ENCODE assay signal across 12 cellular contexts in genomic region chr17:67171560-67171959, GRCh38.
DNase-seq lines count a peak whose midpoint lies in the region; ATAC-seq lines count a peak whose summit lies in the region.
"Had no signal": no experiment of that assay in that cellular context is flagged by ENCODE, and none has a peak within 500 bp of the region (broad histone marks: within the 10 kb centered on the region; RNA-seq: fewer than 3 reads in every experiment).

No MANE protein-coding gene starts in this region.

- H3K4me1 ChIP-seq in aorta (ENCODE audit: control insufficient read depth in 1 of 2, insufficient read depth in 2 of 2, low read length in 2 of 2): peaks cover 0 to 1% of the 10 kb centered on the region in 2 donors
- H3K4me1 ChIP-seq: prostate gland had no signal

- intact Hi-C loops in aorta (cut with DNase I): no loop called here

- H3K36me3 ChIP-seq in aorta (ENCODE audit: control insufficient read depth in 1 of 2, insufficient read depth in 2 of 2, low read length in 1 of 2): peaks cover 0 to 2% of the 10 kb centered on the region in 2 donors
- H3K36me3 ChIP-seq: prostate gland had no signal

- peak overlapping the region; percentile 12 for H3K27ac Mint-ChIP-seq in activated naive CD8-positive, alpha-beta T cell treated with anti-CD3 and anti-CD28 coated beads, Interleukin-2, amount 10 ng/mL, durations not matched to agents 7 days and 5 days
- no peak overlapping the region for H3K27ac Mint-ChIP-seq in activated naive CD8-positive, alpha-beta T cell treated with anti-CD3 and anti-CD28 coated beads, Interleukin-2, amount 50 U/mL, for 24 hours
- H3K27ac Mint-ChIP-seq in stimulated activated memory B cell treated with anti-CD40 and anti-IgM and Interleukin-4, amounts not matched to agents 10 μg/mL and 1 μg/mL and 100 μg/mL, for 72 hours: peak overlapping the region; percentile 2
- H3K27ac Mint-ChIP-seq in activated CD8-positive, alpha-beta memory T cell treated with anti-CD3 and anti-CD28 coated beads, Interleukin-2, amount 10 ng/mL, durations not matched to agents 7 days and 5 days: no peak overlapping the region
- H3K27ac Mint-ChIP-seq: brain had no signal

- H3K4me3 ChIP-seq in aorta (ENCODE audit: low read length in 2 of 2): no peak overlapping the region
- H3K4me3 ChIP-seq: prostate gland had no signal

- DNase-seq in activated naive CD8-positive, alpha-beta T cell treated with anti-CD3 and anti-CD28 coated beads, Interleukin-2, amount 10 ng/mL, durations not matched to agents 7 days and 5 days: no peak
- DNase-seq in activated naive CD8-positive, alpha-beta T cell treated with anti-CD3 and anti-CD28 coated beads, Interleukin-2, amount 50 U/mL, for 24 hours: no peak
- DNase-seq in NCI-H510A treated with DMSO at 0.1 percent for 48 hours (lab: John Stamatoyannopoulos, UW): no peak
- no peak for DNase-seq in aorta
- DNase-seq in activated CD8-positive, alpha-beta memory T cell treated with anti-CD3 and anti-CD28 coated beads, Interleukin-2, amount 10 ng/mL, durations not matched to agents 7 days and 5 days: no peak
- DNase-seq: GDM1, NCI-H2171 treated with DMSO at 0.1 percent for 48 hours had no signal

- POLR2A ChIA-PET in activated naive CD8-positive, alpha-beta T cell treated with anti-CD3 and anti-CD28 coated beads, Interleukin-2, amount 10 ng/mL, durations not matched to agents 7 days and 5 days (lab: Charles Lee): no interaction called here

- H3K9me3 ChIP-seq in aorta (ENCODE audit: control insufficient read depth, low read length): no peaks in the 10 kb centered on the region
- H3K9me3 ChIP-seq: prostate gland had no signal

- CTCF ChIA-PET in activated CD8-positive, alpha-beta memory T cell treated with anti-CD3 and anti-CD28 coated beads, Interleukin-2, amount 10 ng/mL, durations not matched to agents 7 days and 5 days (lab: Charles Lee): interaction anchor here (0.7 kb wide), 1 partner anchor 444 kb away, joined by 3 read pairs; no protein-coding TSS in a partner anchor

- H3K36me3 Mint-ChIP-seq in activated naive CD8-positive, alpha-beta T cell treated with anti-CD3 and anti-CD28 coated beads, Interleukin-2, amount 10 ng/mL, durations not matched to agents 7 days and 5 days: peaks cover 35% of the 10 kb centered on the region
- peaks cover 15% of the 10 kb centered on the region for H3K36me3 Mint-ChIP-seq in activated naive CD8-positive, alpha-beta T cell treated with anti-CD3 and anti-CD28 coated beads, Interleukin-2, amount 50 U/mL, for 24 hours (ENCODE audit: low read depth)
- peaks cover 44% of the 10 kb centered on the region for H3K36me3 Mint-ChIP-seq in stimulated activated memory B cell treated with anti-CD40 and anti-IgM and Interleukin-4, amounts not matched to agents 10 μg/mL and 1 μg/mL and 100 μg/mL, for 72 hours
- peaks cover 41% of the 10 kb centered on the region for H3K36me3 Mint-ChIP-seq in activated CD8-positive, alpha-beta memory T cell treated with anti-CD3 and anti-CD28 coated beads, Interleukin-2, amount 10 ng/mL, durations not matched to agents 7 days and 5 days

- no peak overlapping the region for H3K27ac ChIP-seq in aorta (ENCODE audit: low read depth in 1 of 2, low read length in 2 of 2)
- H3K27ac ChIP-seq: prostate gland had no signal

- H3K27me3 Mint-ChIP-seq in activated naive CD8-positive, alpha-beta T cell treated with anti-CD3 and anti-CD28 coated beads, Interleukin-2, amount 10 ng/mL, durations not matched to agents 7 days and 5 days: no peaks in the 10 kb centered on the region
- no peaks in the 10 kb centered on the region for H3K27me3 Mint-ChIP-seq in activated naive CD8-positive, alpha-beta T cell treated with anti-CD3 and anti-CD28 coated beads, Interleukin-2, amount 50 U/mL, for 24 hours
- H3K27me3 Mint-ChIP-seq in stimulated activated memory B cell treated with anti-CD40 and anti-IgM and Interleukin-4, amounts not matched to agents 10 μg/mL and 1 μg/mL and 100 μg/mL, for 72 hours: no peaks in the 10 kb centered on the region
- no peaks in the 10 kb centered on the region for H3K27me3 Mint-ChIP-seq in activated CD8-positive, alpha-beta memory T cell treated with anti-CD3 and anti-CD28 coated beads, Interleukin-2, amount 10 ng/mL, durations not matched to agents 7 days and 5 days
- H3K27me3 Mint-ChIP-seq: brain had no signal

- H3K4me3 Mint-ChIP-seq in activated naive CD8-positive, alpha-beta T cell treated with anti-CD3 and anti-CD28 coated beads, Interleukin-2, amount 10 ng/mL, durations not matched to agents 7 days and 5 days: no peak overlapping the region
- H3K4me3 Mint-ChIP-seq in activated naive CD8-positive, alpha-beta T cell treated with anti-CD3 and anti-CD28 coated beads, Interleukin-2, amount 50 U/mL, for 24 hours: no peak overlapping the region
- H3K4me3 Mint-ChIP-seq in stimulated activated memory B cell treated with anti-CD40 and anti-IgM and Interleukin-4, amounts not matched to agents 10 μg/mL and 1 μg/mL and 100 μg/mL, for 72 hours: no peak overlapping the region
- H3K4me3 Mint-ChIP-seq in activated CD8-positive, alpha-beta memory T cell treated with anti-CD3 and anti-CD28 coated beads, Interleukin-2, amount 10 ng/mL, durations not matched to agents 7 days and 5 days: no peak overlapping the region
- H3K4me3 Mint-ChIP-seq: brain had no signal

- H3K9me3 Mint-ChIP-seq in activated naive CD8-positive, alpha-beta T cell treated with anti-CD3 and anti-CD28 coated beads, Interleukin-2, amount 10 ng/mL, durations not matched to agents 7 days and 5 days: no peaks in the 10 kb centered on the region
- H3K9me3 Mint-ChIP-seq in activated naive CD8-positive, alpha-beta T cell treated with anti-CD3 and anti-CD28 coated beads, Interleukin-2, amount 50 U/mL, for 24 hours: no peaks in the 10 kb centered on the region
- peaks cover 2% of the 10 kb centered on the region for H3K9me3 Mint-ChIP-seq in stimulated activated memory B cell treated with anti-CD40 and anti-IgM and Interleukin-4, amounts not matched to agents 10 μg/mL and 1 μg/mL and 100 μg/mL, for 72 hours
- H3K9me3 Mint-ChIP-seq in activated CD8-positive, alpha-beta memory T cell treated with anti-CD3 and anti-CD28 coated beads, Interleukin-2, amount 10 ng/mL, durations not matched to agents 7 days and 5 days (ENCODE audit: low read depth): no peaks in the 10 kb centered on the region
- H3K9me3 Mint-ChIP-seq: brain had no signal

- 89 to 95% methylated on average over 4 of the region's 4 CpGs for WGBS in aorta, 2 donors

- no peak for ATAC-seq in activated naive CD8-positive, alpha-beta T cell treated with anti-CD3 and anti-CD28 coated beads, Interleukin-2, amount 10 ng/mL, durations not matched to agents 7 days and 5 days (ENCODE audit: low read depth)
- no peak for ATAC-seq in activated naive CD8-positive, alpha-beta T cell treated with anti-CD3 and anti-CD28 coated beads, Interleukin-2, amount 50 U/mL, for 24 hours
- peak; percentile 95 for ATAC-seq in GM21717 (IDR thresholded peaks at IDR 0.05; ENCODE audit: unreplicated experiment)
- peak; percentile 81 for ATAC-seq in HG03196 (IDR thresholded peaks at IDR 0.05; ENCODE audit: unreplicated experiment)
- ATAC-seq in stimulated activated memory B cell treated with anti-CD40 and anti-IgM and Interleukin-4, amounts not matched to agents 10 μg/mL and 1 μg/mL and 100 μg/mL, for 72 hours: no peak
- ATAC-seq in aorta (ENCODE audit: low FRiP score): no peak
- no peak for ATAC-seq in activated CD8-positive, alpha-beta memory T cell treated with anti-CD3 and anti-CD28 coated beads, Interleukin-2, amount 10 ng/mL, durations not matched to agents 7 days and 5 days

- peaks cover 8% of the 10 kb centered on the region for H3K4me1 Mint-ChIP-seq in activated naive CD8-positive, alpha-beta T cell treated with anti-CD3 and anti-CD28 coated beads, Interleukin-2, amount 10 ng/mL, durations not matched to agents 7 days and 5 days
- no peaks in the 10 kb centered on the region for H3K4me1 Mint-ChIP-seq in activated naive CD8-positive, alpha-beta T cell treated with anti-CD3 and anti-CD28 coated beads, Interleukin-2, amount 50 U/mL, for 24 hours
- peaks cover 11% of the 10 kb centered on the region for H3K4me1 Mint-ChIP-seq in stimulated activated memory B cell treated with anti-CD40 and anti-IgM and Interleukin-4, amounts not matched to agents 10 μg/mL and 1 μg/mL and 100 μg/mL, for 72 hours
- H3K4me1 Mint-ChIP-seq in activated CD8-positive, alpha-beta memory T cell treated with anti-CD3 and anti-CD28 coated beads, Interleukin-2, amount 10 ng/mL, durations not matched to agents 7 days and 5 days: peaks cover 6% of the 10 kb centered on the region
- H3K4me1 Mint-ChIP-seq: brain had no signal

- no peaks in the 10 kb centered on the region for H3K27me3 ChIP-seq in aorta (ENCODE audit: control insufficient read depth in 1 of 2, insufficient read depth in 2 of 2, low read length in 1 of 2)

Comparison
In these comparisons a context has a peak if more than half of its experiments do, and no peak if none do; other contexts are left out.
1. H3K27ac Mint-ChIP-seq: peak in activated naive CD8-positive, alpha-beta T cell treated with anti-CD3 and anti-CD28 coated beads, Interleukin-2, amount 10 ng/mL, durations not matched to agents 7 days and 5 days (single experiment) and stimulated activated memory B cell treated with anti-CD40 and anti-IgM and Interleukin-4, amounts not matched to agents 10 μg/mL and 1 μg/mL and 100 μg/mL, for 72 hours (single experiment); none in activated naive CD8-positive, alpha-beta T cell treated with anti-CD3 and anti-CD28 coated beads, Interleukin-2, amount 50 U/mL, for 24 hours (single experiment) and activated CD8-positive, alpha-beta memory T cell treated with anti-CD3 and anti-CD28 coated beads, Interleukin-2, amount 10 ng/mL, durations not matched to agents 7 days and 5 days (single experiment).
2. ATAC-seq: peak in GM21717 (single experiment) and HG03196 (single experiment); none in activated naive CD8-positive, alpha-beta T cell treated with anti-CD3 and anti-CD28 coated beads, Interleukin-2, amount 10 ng/mL, durations not matched to agents 7 days and 5 days (single experiment), activated naive CD8-positive, alpha-beta T cell treated with anti-CD3 and anti-CD28 coated beads, Interleukin-2, amount 50 U/mL, for 24 hours (single experiment), stimulated activated memory B cell treated with anti-CD40 and anti-IgM and Interleukin-4, amounts not matched to agents 10 μg/mL and 1 μg/mL and 100 μg/mL, for 72 hours (single experiment), aorta (single experiment) and activated CD8-positive, alpha-beta memory T cell treated with anti-CD3 and anti-CD28 coated beads, Interleukin-2, amount 10 ng/mL, durations not matched to agents 7 days and 5 days (single experiment).